Comparison of ENCODE assay signal across 8 cellular contexts in the genomic region with DNA sequence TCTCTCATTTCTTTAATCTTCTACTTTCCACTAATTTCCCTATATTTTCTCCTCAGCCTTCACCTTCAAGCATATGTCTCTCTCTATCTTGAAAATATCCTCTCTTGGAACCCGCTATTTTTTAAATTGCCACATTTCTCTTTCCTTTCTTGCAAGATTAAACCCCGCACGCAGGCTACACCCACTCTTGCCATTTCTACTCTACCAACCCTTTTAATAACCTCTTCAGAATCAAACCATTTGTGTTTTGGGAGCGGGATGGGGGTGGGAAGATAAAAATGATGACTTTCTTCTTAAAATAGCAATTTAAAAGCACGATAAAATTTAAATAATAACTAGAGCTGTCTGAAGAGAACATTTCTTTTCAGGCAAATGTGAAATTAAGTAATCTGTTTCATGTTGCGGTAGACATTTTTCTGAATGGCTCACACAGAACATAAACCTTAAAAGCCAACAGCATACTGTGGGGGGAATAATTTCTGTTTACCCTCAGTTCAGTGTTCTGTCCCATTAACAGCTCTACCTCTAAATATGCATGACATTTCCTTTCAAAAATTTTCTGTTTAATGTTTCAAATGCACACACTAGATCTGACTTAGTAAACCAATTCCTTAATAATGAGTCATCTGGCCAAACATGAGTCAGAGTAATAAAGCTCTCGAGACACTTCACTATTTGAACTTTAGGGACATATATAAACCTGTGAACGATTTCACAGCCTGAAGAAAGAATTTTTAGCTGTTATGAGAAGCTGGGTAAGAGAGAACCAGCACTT. TPM values are rescaled to one million over a fixed set of nuclear protein-coding genes. Genes with fewer than 3 reads are reported as not detected.
DNase-seq lines count a peak whose midpoint lies in the region; ATAC-seq and TF ChIP-seq lines count a peak whose summit lies in the region.

No MANE protein-coding gene starts in this region.

- H3K27me3 Mint-ChIP-seq in activated CD4-positive, alpha-beta T cell treated with anti-CD3 and anti-CD28 coated beads, Interleukin-2, amount 10 ng/mL, durations not matched to agents 24 days and 14 days = peaks cover 23% of the 10 kb centered on the region

- POLR2A ChIA-PET in HEK293T (lab: Yijun Ruan, JAX) (interaction anchor here (0.9 kb wide), 1 partner anchor 20 kb away, joined by 3 read pairs; a partner anchor contains a TSS), GM10248 (lab: Yijun Ruan, JAX) (no interaction called here)

- no peaks in the 10 kb centered on the region for H3K27me3 ChIP-seq in SJSA1 (replicated peaks)

- intact Hi-C loops in activated CD4-positive, alpha-beta T cell treated with anti-CD3 and anti-CD28 coated beads, Interleukin-2, amount 10 ng/mL, durations not matched to agents 24 days and 14 days (cut with micrococcal nuclease) = no loop called here

- H3K4me3 ChIP-seq in SJSA1 = peak overlapping the region; percentile 14

- peak overlapping the region; percentile 92 for H3K27ac ChIP-seq in SJSA1

- H3K9me3 ChIP-seq in SJSA1 (replicated peaks) = 0 out of 2 replicates have a peak, but pooled peaks cover 2% of the 10 kb centered on the region

- H3K27ac Mint-ChIP-seq in activated CD4-positive, alpha-beta T cell treated with anti-CD3 and anti-CD28 coated beads, Interleukin-2, amount 10 ng/mL, durations not matched to agents 24 days and 14 days = no peak overlapping the region

- peaks cover 11% of the 10 kb centered on the region for H3K9me3 Mint-ChIP-seq in activated CD4-positive, alpha-beta T cell treated with anti-CD3 and anti-CD28 coated beads, Interleukin-2, amount 10 ng/mL, durations not matched to agents 24 days and 14 days

- H3K4me1 ChIP-seq in SJSA1 (replicated peaks) = peaks cover 62% of the 10 kb centered on the region

- no peak for ATAC-seq in GM21526 (IDR thresholded peaks at IDR 0.05; ENCODE audit: low FRiP score, unreplicated experiment)

- DNase-seq in A172 (ENCODE audit: low spot score) (peak; percentile 95), HEK293T (ENCODE audit: extremely low spot score) (peak; percentile 11), SJSA1 (ENCODE audit: low read depth in 1 of 2, low spot score in 2 of 2) (peak; percentile 41 to 95), iris pigment epithelial cell (ENCODE audit: low read depth) (peak; percentile 97), germinal center (ENCODE audit: low spot score) (no peak), GM10248 (ENCODE audit: extremely low spot score) (no peak)
- no peak for DNase-seq in activated CD4-positive, alpha-beta T cell treated with anti-CD3 and anti-CD28 coated beads, Interleukin-2, amount 10 ng/mL, durations not matched to agents 24 days and 14 days

- no peak for TF ChIP-seq CTCF in GM10248 (IDR thresholded peaks at IDR 0.05; ENCODE audit: control extremely low read depth, extremely low read depth, low read depth, missing control alignments)

- H3K4me1 Mint-ChIP-seq in activated CD4-positive, alpha-beta T cell treated with anti-CD3 and anti-CD28 coated beads, Interleukin-2, amount 10 ng/mL, durations not matched to agents 24 days and 14 days = peaks cover 3% of the 10 kb centered on the region

- CTCF ChIA-PET in HEK293T (lab: Yijun Ruan, JAX) = interaction anchor here (0.6 kb wide), 1 partner anchor 31 kb away, joined by 4 read pairs; no protein-coding TSS in a partner anchor
- CTCF ChIA-PET in GM10248 (lab: Yijun Ruan, JAX) = interaction anchor here (0.7 kb wide), 1 partner anchor 8 kb away, joined by 3 read pairs; no protein-coding TSS in a partner anchor

- H3K36me3 ChIP-seq in SJSA1 = peaks cover 64% of the 10 kb centered on the region

- H3K4me3 Mint-ChIP-seq in activated CD4-positive, alpha-beta T cell treated with anti-CD3 and anti-CD28 coated beads, Interleukin-2, amount 10 ng/mL, durations not matched to agents 24 days and 14 days = no peak overlapping the region

- H3K36me3 Mint-ChIP-seq in activated CD4-positive, alpha-beta T cell treated with anti-CD3 and anti-CD28 coated beads, Interleukin-2, amount 10 ng/mL, durations not matched to agents 24 days and 14 days (ENCODE audit: low read depth) = no peaks in the 10 kb centered on the region

TF ChIP-seq in HEK293T, 16 proteins besides CTCF, POLR2A, EP300 and RAD21:
- TF ChIP-seq SUZ12 (IDR thresholded peaks at IDR 0.05) (no peak), LEF1 (IDR thresholded peaks at IDR 0.05; ENCODE audit: borderline replicate concordance) (no peak), TARDBP (IDR thresholded peaks at IDR 0.05) (no peak)
TF ChIP-seq in HEK293T: peak in this region for 0.

RNA-seq across cellular contexts. Expression of a gene that starts 20.5 kb away (rescaled TPM):
- total RNA-seq in A172 (2014; rRNA removed; shearing (Covaris generic)) = 6.5 and 8.8 TPM in 2 replicates
- 51.5 and 67.0 TPM in 2 replicates for total RNA-seq in SJSA1 (2014; rRNA removed; shearing (Covaris generic))
- total RNA-seq in activated CD4-positive, alpha-beta T cell treated with anti-CD3 and anti-CD28 coated beads, Interleukin-2, amount 10 ng/mL, durations not matched to agents 24 days and 14 days = not detected in 2 replicates

Comparison
In these comparisons a context has a peak if more than half of its experiments do, and no peak if none do; other contexts are left out.
1. DNase-seq: peak in A172 (single experiment), HEK293T (single experiment), SJSA1 (2 of 2) and iris pigment epithelial cell (single experiment); none in activated CD4-positive, alpha-beta T cell treated with anti-CD3 and anti-CD28 coated beads, Interleukin-2, amount 10 ng/mL, durations not matched to agents 24 days and 14 days (single experiment), germinal center (single experiment) and GM10248 (single experiment).